ENCODE assay signal across 8 cellular contexts in genomic region chr10:132407846-132408278, GRCh38. TPM values are rescaled to one million over a fixed set of nuclear protein-coding genes. Genes with fewer than 3 reads are reported as not detected.
A peak's percentile ranks its signal among the peaks of the same experiment; 100 is the strongest.
DNase-seq lines count a peak whose midpoint lies in the region; ATAC-seq and TF ChIP-seq lines count a peak whose summit lies in the region.

No MANE protein-coding gene starts in this region.

- H3K27me3 ChIP-seq in liver (ENCODE audit: control insufficient read depth in 4 of 4, insufficient read depth in 4 of 4, low read length in 3 of 4) (no peaks in the 10 kb centered on the region), transverse colon (no peaks in the 10 kb centered on the region)

- H3K9me3 ChIP-seq in liver (ENCODE audit: control insufficient read depth in 4 of 4, low read length in 3 of 4) = no peaks in the 10 kb centered on the region
- H3K9me3 ChIP-seq in transverse colon = no peaks in the 10 kb centered on the region

- no peak overlapping the region for H3K27ac Mint-ChIP-seq in activated CD4-positive, alpha-beta T cell treated with anti-CD3 and anti-CD28 coated beads for 36 hours
- no peak overlapping the region for H3K27ac Mint-ChIP-seq in activated CD4-positive, alpha-beta T cell treated with anti-CD3 and anti-CD28 coated beads, Interleukin-2, amount 10 ng/mL, durations not matched to agents 24 days and 14 days

- H3K36me3 Mint-ChIP-seq in activated CD4-positive, alpha-beta T cell treated with anti-CD3 and anti-CD28 coated beads for 36 hours (ENCODE audit: low read depth) = peaks cover 8% of the 10 kb centered on the region
- H3K36me3 Mint-ChIP-seq in activated CD4-positive, alpha-beta T cell treated with anti-CD3 and anti-CD28 coated beads, Interleukin-2, amount 10 ng/mL, durations not matched to agents 24 days and 14 days (ENCODE audit: low read depth) = peaks cover 5% of the 10 kb centered on the region

- no peaks in the 10 kb centered on the region for H3K9me3 Mint-ChIP-seq in activated CD4-positive, alpha-beta T cell treated with anti-CD3 and anti-CD28 coated beads for 36 hours (ENCODE audit: low read depth)
- no peaks in the 10 kb centered on the region for H3K9me3 Mint-ChIP-seq in activated CD4-positive, alpha-beta T cell treated with anti-CD3 and anti-CD28 coated beads, Interleukin-2, amount 10 ng/mL, durations not matched to agents 24 days and 14 days

- peak; percentile 17 for ATAC-seq in activated CD4-positive, alpha-beta T cell treated with anti-CD3 and anti-CD28 coated beads for 36 hours

- H3K4me1 Mint-ChIP-seq in activated CD4-positive, alpha-beta T cell treated with anti-CD3 and anti-CD28 coated beads for 36 hours = peaks cover 6% of the 10 kb centered on the region
- no peaks in the 10 kb centered on the region for H3K4me1 Mint-ChIP-seq in activated CD4-positive, alpha-beta T cell treated with anti-CD3 and anti-CD28 coated beads, Interleukin-2, amount 10 ng/mL, durations not matched to agents 24 days and 14 days

- WGBS in liver = 57% methylated on average over 17 of the region's 17 CpGs
- WGBS in transverse colon (ENCODE audit: low coverage in 1 of 2), 2 donors = 30% methylated on average over 17 of the region's 17 CpGs; no CpG with 5 or more reads in 1 of the 2 donors

- in situ Hi-C loops in transverse colon (cut with MboI; ENCODE audit: low pct_ligation_motif_present in 1 of 4, low pct_unique_long_range_greater_than_20kb in 1 of 4, low sequenced_read_pairs in 3 of 4) = no loop called here

- H3K27me3 Mint-ChIP-seq in activated CD4-positive, alpha-beta T cell treated with anti-CD3 and anti-CD28 coated beads for 36 hours = no peaks in the 10 kb centered on the region
- no peaks in the 10 kb centered on the region for H3K27me3 Mint-ChIP-seq in activated CD4-positive, alpha-beta T cell treated with anti-CD3 and anti-CD28 coated beads, Interleukin-2, amount 10 ng/mL, durations not matched to agents 24 days and 14 days

- peak overlapping the region; percentile 82 for H3K27ac ChIP-seq in caudate nucleus (ENCODE audit: low read depth, low read length)
- peak overlapping the region in 1 of 2 donors; percentile 37 for H3K27ac ChIP-seq in liver (ENCODE audit: low read depth in 1 of 2, low read length in 2 of 2)
- peak overlapping the region; percentile 92 to 97 (median 95) for H3K27ac ChIP-seq in transverse colon

- H3K36me3 ChIP-seq in liver (ENCODE audit: control insufficient read depth in 4 of 4, insufficient read depth in 3 of 4, low read depth in 1 of 4, low read length in 3 of 4) = peaks cover 0 to 6% (median 2%) of the 10 kb centered on the region in 4 donors
- H3K36me3 ChIP-seq in transverse colon = peaks cover 0 to 21% (median 6%) of the 10 kb centered on the region in 4 donors

- POLR2A ChIA-PET in activated CD4-positive, alpha-beta T cell treated with anti-CD3 and anti-CD28 coated beads for 36 hours (lab: Charles Lee) = no interaction called here

- DNase-seq in activated CD4-positive, alpha-beta T cell treated with anti-CD3 and anti-CD28 coated beads for 36 hours = no peak
- no peak for DNase-seq in activated CD4-positive, alpha-beta T cell treated with anti-CD3 and anti-CD28 coated beads, Interleukin-2, amount 10 ng/mL, durations not matched to agents 24 days and 14 days
- no peak for DNase-seq in caudate nucleus (lab: John Stamatoyannopoulos, UW)
- DNase-seq in transverse colon = peak; percentile 91
- no peak for DNase-seq in HUDEP-2 (lab: John Stamatoyannopoulos, UW; ENCODE audit: unreplicated experiment in 76 of 76)
- no peak for DNase-seq in midbrain (lab: John Stamatoyannopoulos, UW)
- no peak for DNase-seq in NAMALWA (ENCODE audit: low spot score)

- CTCF ChIA-PET in activated CD4-positive, alpha-beta T cell treated with anti-CD3 and anti-CD28 coated beads for 36 hours (lab: Charles Lee) = interaction anchor here (0.6 kb wide), 1 partner anchor 45 kb away, joined by 3 read pairs; no protein-coding TSS in a partner anchor

- peaks cover 0 to 16% (median 11%) of the 10 kb centered on the region in 4 donors for H3K4me1 ChIP-seq in liver (ENCODE audit: control insufficient read depth in 4 of 4, insufficient read depth in 4 of 4, low read length in 3 of 4)
- peaks cover 46 to 81% (median 69%) of the 10 kb centered on the region in 4 donors for H3K4me1 ChIP-seq in transverse colon

- TF ChIP-seq CTCF in liver (IDR thresholded peaks at IDR 0.05; ENCODE audit: low read depth, low read length, missing input control) (no peak), transverse colon (IDR thresholded peaks at IDR 0.05) (peak in 3 of 5 experiments; percentile 6 to 30 (median 17))

- TF ChIP-seq EP300 in transverse colon (IDR thresholded peaks at IDR 0.05; ENCODE audit: low read depth) = peak; percentile 71

- no peak overlapping the region for H3K4me3 ChIP-seq in liver (ENCODE audit: low read depth in 1 of 3, low read length in 3 of 3)
- peak overlapping the region in 2 of 4 donors; percentile 19 to 26 for H3K4me3 ChIP-seq in transverse colon

- no peak overlapping the region for H3K9ac ChIP-seq in liver (ENCODE audit: low read depth in 1 of 2, low read length in 2 of 2)

- TF ChIP-seq RAD21 in liver (IDR thresholded peaks at IDR 0.05) = no peak

- TF ChIP-seq POLR2A in transverse colon (IDR thresholded peaks at IDR 0.05) = peak; percentile 76

- intact Hi-C loops in activated CD4-positive, alpha-beta T cell treated with anti-CD3 and anti-CD28 coated beads for 36 hours (cut with DNase I, micrococcal nuclease) = no loop called here
- intact Hi-C loops in activated CD4-positive, alpha-beta T cell treated with anti-CD3 and anti-CD28 coated beads, Interleukin-2, amount 10 ng/mL, durations not matched to agents 24 days and 14 days (cut with micrococcal nuclease) = no loop called here
- intact Hi-C loops in transverse colon (cut with DNase I; ENCODE audit: low total_unique reads) = no loop called here

- H3K4me3 Mint-ChIP-seq in activated CD4-positive, alpha-beta T cell treated with anti-CD3 and anti-CD28 coated beads for 36 hours = no peak overlapping the region
- H3K4me3 Mint-ChIP-seq in activated CD4-positive, alpha-beta T cell treated with anti-CD3 and anti-CD28 coated beads, Interleukin-2, amount 10 ng/mL, durations not matched to agents 24 days and 14 days = no peak overlapping the region

TF ChIP-seq in liver, 16 proteins besides CTCF, POLR2A, EP300 and RAD21:
- TF ChIP-seq NR2F2 (IDR thresholded peaks at IDR 0.05) (no peak), SP1 (IDR thresholded peaks at IDR 0.05) (peak; percentile 22), FOXA2 (IDR thresholded peaks at IDR 0.05) (no peak)

RNA-seq across cellular contexts. Expression of gene PWWP2B, which starts 10.9 kb away (rescaled TPM):
- total RNA-seq in activated CD4-positive, alpha-beta T cell treated with anti-CD3 and anti-CD28 coated beads for 36 hours = 1 to 10 TPM; 2.4 to 2.9 TPM
- total RNA-seq in activated CD4-positive, alpha-beta T cell treated with anti-CD3 and anti-CD28 coated beads, Interleukin-2, amount 10 ng/mL, durations not matched to agents 24 days and 14 days = 4.9 and 5.0 TPM in 2 replicates
- total RNA-seq in liver = 1 to 10 TPM; 3.2 to 4.1 TPM
- polyA plus RNA-seq in liver = 1 to 10 TPM in 1 of 2 donors, under 1 TPM in 1; 0.75 to 4.2 TPM
- total RNA-seq in transverse colon = 100 to 1,000 TPM in 1 of 4 donors, 10 to 100 TPM in 3; 45.9 to 129 (median 61.2) TPM
